ENCODE assay signal across 14 cellular contexts in the genomic region with DNA sequence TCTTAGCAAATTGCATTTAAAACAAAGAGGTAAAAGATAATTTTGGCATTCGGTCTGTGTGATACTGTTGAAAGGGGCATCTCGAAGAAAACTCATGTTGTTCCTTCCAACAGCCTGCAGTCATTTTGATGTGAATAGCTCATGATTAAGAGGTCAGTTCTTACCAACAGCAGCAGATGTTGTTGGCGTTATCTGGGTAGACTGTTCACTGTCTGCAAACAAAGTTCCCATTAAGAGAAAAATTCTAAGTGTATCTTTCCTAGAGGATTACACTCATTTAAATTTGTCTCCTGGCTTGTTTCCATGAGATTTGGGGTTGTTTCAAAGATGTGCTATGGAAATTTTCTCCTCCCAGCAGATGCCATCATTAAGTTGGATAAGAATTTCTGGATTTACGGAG.
DNase-seq lines count a peak whose midpoint lies in the region; ATAC-seq lines count a peak whose summit lies in the region.
"Had no signal": no experiment of that assay in that cellular context is flagged by ENCODE, and none has a peak within 500 bp of the region (broad histone marks: within the 10 kb centered on the region; RNA-seq: fewer than 3 reads in every experiment).

No MANE protein-coding gene starts in this region.

- no peak for ATAC-seq in HG03175 (IDR thresholded peaks at IDR 0.05; ENCODE audit: unreplicated experiment)
- no peak for ATAC-seq in HG03460 (IDR thresholded peaks at IDR 0.05; ENCODE audit: unreplicated experiment)
- ATAC-seq: A549, HCT116 had no signal

- DNase-seq in NCI-H1048 (lab: John Stamatoyannopoulos, UW) (peak; percentile 44), NCI-H82 treated with DMSO at 0.1 percent for 48 hours (lab: John Stamatoyannopoulos, UW; ENCODE audit: unreplicated experiment) (peak; percentile 1), foreskin melanocyte (peak; percentile 48), NCI-H526 (lab: John Stamatoyannopoulos, UW) (no peak), OCI-M2 (lab: John Stamatoyannopoulos, UW; ENCODE audit: unreplicated experiment) (no peak)
- DNase-seq: BE2C; CD4-positive, alpha-beta memory T cell; COR-L47; DMS53; GF-D8 had no signal

Comparison
In these comparisons a context has a peak if more than half of its experiments do, and no peak if none do; other contexts are left out.
1. DNase-seq: peak in NCI-H1048 (single experiment), NCI-H82 treated with DMSO at 0.1 percent for 48 hours (single experiment) and foreskin melanocyte (single experiment); none in NCI-H526 (0 of 2) and OCI-M2 (single experiment).